In the genomic region with DNA sequence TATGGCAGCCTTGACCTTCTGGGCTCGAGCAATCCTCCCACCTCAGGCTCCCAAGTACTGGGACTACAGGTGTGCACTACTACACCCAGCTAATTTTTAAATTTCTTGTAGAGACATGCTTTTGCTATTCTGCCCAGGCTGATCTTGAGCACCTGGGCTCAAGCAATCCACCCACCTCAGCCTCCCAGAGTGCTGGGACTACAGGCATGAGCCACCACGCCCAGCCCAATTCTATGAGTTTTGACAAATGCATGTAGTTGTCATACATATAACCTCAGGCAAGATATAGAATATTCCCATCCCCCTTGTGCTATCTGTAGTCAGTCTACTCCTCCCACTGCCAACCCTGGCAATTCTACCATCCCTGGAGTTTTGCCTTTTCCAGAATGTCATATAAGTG, we compare ENCODE assay signal across 19 cellular contexts. TPM values are rescaled to one million over a fixed set of nuclear protein-coding genes. Genes with fewer than 3 reads are reported as not detected.
DNase-seq lines count a peak whose midpoint lies in the region; ATAC-seq and TF ChIP-seq lines count a peak whose summit lies in the region.
"Had no signal": no experiment of that assay in that cellular context is flagged by ENCODE, and none has a peak within 500 bp of the region (broad histone marks: within the 10 kb centered on the region; RNA-seq: fewer than 3 reads in every experiment).

No MANE protein-coding gene starts in this region.

- H3K4me3 ChIP-seq in endodermal cell (ENCODE audit: low read length) = no peak overlapping the region

- no peaks in the 10 kb centered on the region for H3K4me1 Mint-ChIP-seq in activated CD8-positive, alpha-beta memory T cell treated with anti-CD3 and anti-CD28 coated beads, Interleukin-2, amount 10 ng/mL, durations not matched to agents 7 days and 5 days
- H3K4me1 Mint-ChIP-seq in endodermal cell = no peaks in the 10 kb centered on the region
- no peaks in the 10 kb centered on the region for H3K4me1 Mint-ChIP-seq in glutamatergic neuron (ENCODE audit: low read depth, unreplicated experiment)
- H3K4me1 Mint-ChIP-seq in type B pancreatic cell (ENCODE audit: unreplicated experiment) = no peaks in the 10 kb centered on the region
- H3K4me1 Mint-ChIP-seq: CD14-positive monocyte had no signal

- WGBS in endodermal cell (ENCODE audit: insufficient coverage in 1 of 2, insufficient read length in 1 of 2), 2 experiments = 40 to 50% methylated on average over 2 of the region's 2 CpGs

- H3K36me3 Mint-ChIP-seq in activated CD8-positive, alpha-beta memory T cell treated with anti-CD3 and anti-CD28 coated beads, Interleukin-2, amount 10 ng/mL, durations not matched to agents 7 days and 5 days = peaks cover 1% of the 10 kb centered on the region
- H3K36me3 Mint-ChIP-seq in endodermal cell (ENCODE audit: low read depth) = peaks cover 5% of the 10 kb centered on the region
- H3K36me3 Mint-ChIP-seq in glutamatergic neuron (ENCODE audit: unreplicated experiment) = peaks cover 12% of the 10 kb centered on the region
- H3K36me3 Mint-ChIP-seq in type B pancreatic cell = no peaks in the 10 kb centered on the region
- H3K36me3 Mint-ChIP-seq: CD14-positive monocyte; CD8-positive, alpha-beta T cell had no signal

- no peak overlapping the region for H3K9ac ChIP-seq in endodermal cell (ENCODE audit: extremely low read depth, low read length, poor library complexity, severe bottlenecking)

- no peaks in the 10 kb centered on the region for H3K9me3 Mint-ChIP-seq in activated CD8-positive, alpha-beta memory T cell treated with anti-CD3 and anti-CD28 coated beads, Interleukin-2, amount 10 ng/mL, durations not matched to agents 7 days and 5 days (ENCODE audit: low read depth)
- H3K9me3 Mint-ChIP-seq in endodermal cell = no peaks in the 10 kb centered on the region
- H3K9me3 Mint-ChIP-seq in glutamatergic neuron (ENCODE audit: unreplicated experiment) = no peaks in the 10 kb centered on the region
- no peaks in the 10 kb centered on the region for H3K9me3 Mint-ChIP-seq in type B pancreatic cell
- H3K9me3 Mint-ChIP-seq: CD8-positive, alpha-beta T cell; HFFc6 had no signal

- no peaks in the 10 kb centered on the region for H3K4me1 ChIP-seq in endodermal cell (ENCODE audit: control insufficient read depth, insufficient read depth, low read length)

- no peak overlapping the region for H3K27ac Mint-ChIP-seq in activated CD8-positive, alpha-beta memory T cell treated with anti-CD3 and anti-CD28 coated beads, Interleukin-2, amount 10 ng/mL, durations not matched to agents 7 days and 5 days
- no peak overlapping the region for H3K27ac Mint-ChIP-seq in endodermal cell
- peak overlapping the region; percentile 30 for H3K27ac Mint-ChIP-seq in glutamatergic neuron (ENCODE audit: unreplicated experiment)
- peak overlapping the region; percentile 27 for H3K27ac Mint-ChIP-seq in type B pancreatic cell
- H3K27ac Mint-ChIP-seq: CD14-positive monocyte; CD8-positive, alpha-beta T cell; HFFc6 had no signal

- H3K27me3 ChIP-seq in endodermal cell (ENCODE audit: control insufficient read depth, insufficient read depth, low read length, poor library complexity, severe bottlenecking) = no peaks in the 10 kb centered on the region

- peak; percentile 10 for DNase-seq in activated CD8-positive, alpha-beta memory T cell treated with anti-CD3 and anti-CD28 coated beads, Interleukin-2, amount 50 U/mL, for 48 hours
- no peak for DNase-seq in activated CD8-positive, alpha-beta memory T cell treated with anti-CD3 and anti-CD28 coated beads, Interleukin-2, amount 10 ng/mL, durations not matched to agents 7 days and 5 days
- peak; percentile 12 for DNase-seq in endodermal cell
- DNase-seq in glutamatergic neuron = no peak
- DNase-seq in type B pancreatic cell (ENCODE audit: extremely low spot score, unreplicated experiment) = peak; percentile 16
- no peak for DNase-seq in HT-29 (ENCODE audit: low spot score)
- DNase-seq: COR-L47, DMS153, DMS79 treated with DMSO at 0.1 percent for 48 hours, EL, HCEC 1CT, HFFc6 had no signal

- no peaks in the 10 kb centered on the region for H3K36me3 ChIP-seq in endodermal cell (ENCODE audit: control insufficient read depth, insufficient read depth, low read length)

- H3K9me3 ChIP-seq in endodermal cell (ENCODE audit: control insufficient read depth, low read length) = no peaks in the 10 kb centered on the region

- CTCF ChIA-PET in activated CD8-positive, alpha-beta memory T cell treated with anti-CD3 and anti-CD28 coated beads, Interleukin-2, amount 10 ng/mL, durations not matched to agents 7 days and 5 days (lab: Charles Lee) = no interaction called here

- H3K27me3 Mint-ChIP-seq in activated CD8-positive, alpha-beta memory T cell treated with anti-CD3 and anti-CD28 coated beads, Interleukin-2, amount 10 ng/mL, durations not matched to agents 7 days and 5 days = peaks cover 4% of the 10 kb centered on the region
- H3K27me3 Mint-ChIP-seq in endodermal cell (ENCODE audit: insufficient read depth) (no peaks in the 10 kb centered on the region), glutamatergic neuron (ENCODE audit: unreplicated experiment) (peaks cover 2% of the 10 kb centered on the region), type B pancreatic cell (peaks cover 6% of the 10 kb centered on the region)

- no peak for ATAC-seq in activated CD8-positive, alpha-beta memory T cell treated with anti-CD3 and anti-CD28 coated beads, Interleukin-2, amount 10 ng/mL, durations not matched to agents 7 days and 5 days
- no peak for ATAC-seq in GM18511 (IDR thresholded peaks at IDR 0.05; ENCODE audit: unreplicated experiment)
- ATAC-seq in GM21825 (IDR thresholded peaks at IDR 0.05; ENCODE audit: unreplicated experiment) = no peak
- ATAC-seq: CD8-positive, alpha-beta T cell had no signal

- H3K4me3 Mint-ChIP-seq in activated CD8-positive, alpha-beta memory T cell treated with anti-CD3 and anti-CD28 coated beads, Interleukin-2, amount 10 ng/mL, durations not matched to agents 7 days and 5 days = no peak overlapping the region
- H3K4me3 Mint-ChIP-seq in endodermal cell (no peak overlapping the region), glutamatergic neuron (ENCODE audit: unreplicated experiment) (no peak overlapping the region), type B pancreatic cell (no peak overlapping the region)
- H3K4me3 Mint-ChIP-seq: CD14-positive monocyte; CD8-positive, alpha-beta T cell; HFFc6 had no signal

- H3K27ac ChIP-seq in endodermal cell (ENCODE audit: low read depth, low read length) = no peak overlapping the region
- H3K27ac ChIP-seq: 22Rv1 had no signal

- TF ChIP-seq CTCF in endodermal cell (conservative IDR thresholded peaks at IDR 0.05) (no peak), glutamatergic neuron (IDR thresholded peaks at IDR 0.05; ENCODE audit: partially characterized antibody, unreplicated experiment) (no peak), type B pancreatic cell (conservative IDR thresholded peaks at IDR 0.05) (no peak)

RNA-seq across cellular contexts. Expression of a gene that starts 38.7 kb away (rescaled TPM):
- 10 to 100 TPM in 1 of 2 experiments, 1 to 10 TPM in 1; 9.1 to 17.9 TPM for total RNA-seq in activated CD8-positive, alpha-beta memory T cell treated with anti-CD3 and anti-CD28 coated beads, Interleukin-2, amount 10 ng/mL, durations not matched to agents 7 days and 5 days
- total RNA-seq in endodermal cell (under 1 TPM; 0.44 to 0.53 TPM), glutamatergic neuron (ENCODE audit: unreplicated experiment) (not detected), type B pancreatic cell (ENCODE audit: low replicate concordance) (7.0 and 12.4 TPM in 2 replicates)
- 0.11 TPM for polyA plus RNA-seq in endodermal cell (2013, experiment 1 of 2)
- polyA plus RNA-seq in endodermal cell (2013, experiment 2 of 2) = not detected
- total RNA-seq in HT-29 (2014; rRNA removed; shearing (Covaris generic)) = 26.7 and 27.6 TPM in 2 replicates
- total RNA-seq: A673, HFFc6 had no signal
- polyA plus RNA-seq: BJ had no signal

RNA-seq across cellular contexts. Expression of a gene that starts 47.2 kb away (rescaled TPM):
- 100 to 1,000 TPM; 121 to 187 TPM for total RNA-seq in activated CD8-positive, alpha-beta memory T cell treated with anti-CD3 and anti-CD28 coated beads, Interleukin-2, amount 10 ng/mL, durations not matched to agents 7 days and 5 days
- total RNA-seq in endodermal cell (100 to 1,000 TPM; 243 to 340 TPM), glutamatergic neuron (ENCODE audit: unreplicated experiment) (284 TPM), type B pancreatic cell (ENCODE audit: low replicate concordance) (119 and 149 TPM in 2 replicates)
- polyA plus RNA-seq in endodermal cell (2013, experiment 1 of 2) = 221 TPM
- polyA plus RNA-seq in endodermal cell (2013, experiment 2 of 2) = 218 TPM
- total RNA-seq in HT-29 (2014; rRNA removed; shearing (Covaris generic)) = 316 and 325 TPM in 2 replicates

Comparison
In these comparisons a context has a peak if more than half of its experiments do, and no peak if none do; other contexts are left out.
1. DNase-seq: peak in activated CD8-positive, alpha-beta memory T cell treated with anti-CD3 and anti-CD28 coated beads, Interleukin-2, amount 50 U/mL, for 48 hours (single experiment), endodermal cell (single experiment) and type B pancreatic cell (single experiment); none in activated CD8-positive, alpha-beta memory T cell treated with anti-CD3 and anti-CD28 coated beads, Interleukin-2, amount 10 ng/mL, durations not matched to agents 7 days and 5 days (single experiment), glutamatergic neuron (single experiment) and HT-29 (single experiment).
2. H3K27ac Mint-ChIP-seq: peak in glutamatergic neuron (single experiment) and type B pancreatic cell (single experiment); none in activated CD8-positive, alpha-beta memory T cell treated with anti-CD3 and anti-CD28 coated beads, Interleukin-2, amount 10 ng/mL, durations not matched to agents 7 days and 5 days (single experiment) and endodermal cell (single experiment).